ENCODE assay signal across 1 cellular context in the genomic region with DNA sequence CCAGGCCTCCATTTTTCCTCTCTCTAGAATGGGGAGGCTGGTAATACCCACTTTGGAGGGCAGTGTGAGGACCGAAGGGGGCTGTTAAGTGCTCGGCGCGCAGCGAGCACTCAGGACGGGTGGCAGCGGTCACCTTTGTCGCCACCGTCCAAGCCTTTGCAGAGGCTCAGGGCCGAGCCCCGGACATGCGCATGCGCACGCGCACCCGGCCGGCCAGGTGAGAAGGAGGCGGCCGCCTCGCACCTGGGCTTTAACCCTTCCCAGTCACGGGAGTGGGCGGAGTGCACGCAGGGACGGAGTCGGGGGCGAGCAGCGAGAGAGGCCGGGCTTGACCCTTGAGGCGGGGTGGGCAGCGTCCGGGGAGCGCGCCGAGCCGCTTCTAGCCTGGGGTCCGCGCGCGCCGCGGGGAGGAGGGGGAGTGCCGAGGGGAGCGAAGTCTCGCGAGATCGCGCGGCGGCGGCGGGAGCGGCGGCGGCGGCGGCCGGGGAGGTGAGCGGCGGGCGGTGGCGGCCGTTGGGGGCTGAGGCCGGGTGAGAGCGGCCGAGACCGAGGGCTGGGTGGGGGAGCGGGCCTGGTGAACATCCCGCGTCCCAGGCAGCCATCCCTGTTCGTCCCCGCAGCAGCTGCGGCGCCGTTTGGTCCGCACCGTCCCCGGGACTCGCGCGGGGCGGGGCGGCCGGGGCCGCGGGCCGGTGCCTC.
TF ChIP-seq lines count a peak whose summit lies in the region.

A gene with protein sequence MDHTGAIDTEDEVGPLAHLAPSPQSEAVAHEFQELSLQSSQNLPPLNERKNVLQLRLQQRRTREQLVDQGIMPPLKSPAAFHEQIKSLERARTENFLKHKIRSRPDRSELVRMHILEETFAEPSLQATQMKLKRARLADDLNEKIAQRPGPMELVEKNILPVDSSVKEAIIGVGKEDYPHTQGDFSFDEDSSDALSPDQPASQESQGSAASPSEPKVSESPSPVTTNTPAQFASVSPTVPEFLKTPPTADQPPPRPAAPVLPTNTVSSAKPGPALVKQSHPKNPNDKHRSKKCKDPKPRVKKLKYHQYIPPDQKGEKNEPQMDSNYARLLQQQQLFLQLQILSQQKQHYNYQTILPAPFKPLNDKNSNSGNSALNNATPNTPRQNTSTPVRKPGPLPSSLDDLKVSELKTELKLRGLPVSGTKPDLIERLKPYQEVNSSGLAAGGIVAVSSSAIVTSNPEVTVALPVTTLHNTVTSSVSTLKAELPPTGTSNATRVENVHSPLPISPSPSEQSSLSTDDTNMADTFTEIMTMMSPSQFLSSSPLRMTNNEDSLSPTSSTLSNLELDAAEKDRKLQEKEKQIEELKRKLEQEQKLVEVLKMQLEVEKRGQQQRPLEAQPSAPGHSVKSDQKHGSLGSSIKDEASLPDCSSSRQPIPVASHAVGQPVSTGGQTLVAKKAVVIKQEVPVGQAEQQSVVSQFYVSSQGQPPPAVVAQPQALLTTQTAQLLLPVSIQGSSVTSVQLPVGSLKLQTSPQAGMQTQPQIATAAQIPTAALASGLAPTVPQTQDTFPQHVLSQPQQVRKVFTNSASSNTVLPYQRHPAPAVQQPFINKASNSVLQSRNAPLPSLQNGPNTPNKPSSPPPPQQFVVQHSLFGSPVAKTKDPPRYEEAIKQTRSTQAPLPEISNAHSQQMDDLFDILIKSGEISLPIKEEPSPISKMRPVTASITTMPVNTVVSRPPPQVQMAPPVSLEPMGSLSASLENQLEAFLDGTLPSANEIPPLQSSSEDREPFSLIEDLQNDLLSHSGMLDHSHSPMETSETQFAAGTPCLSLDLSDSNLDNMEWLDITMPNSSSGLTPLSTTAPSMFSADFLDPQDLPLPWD (plus strand): TSS at position 443 of the 699 bp plus-strand sequence. CDS start 69,288 bp downstream, outside the sequence.

TF ChIP-seq in SK-N-SH treated with all-trans-retinoic acid at 6 μM for 48 hours, 23 proteins besides CTCF, POLR2A, EP300 and RAD21 (continued from another document):
- TF ChIP-seq ISL1 (CRISPR knock-in tag; IDR thresholded peaks at IDR 0.05): no peak
- no peak for TF ChIP-seq ZNF565 (CRISPR knock-in tag; conservative IDR thresholded peaks at IDR 0.05; ENCODE audit: low read depth)
